Comparison of ENCODE assay signal across 18 cellular contexts in the genomic region with DNA sequence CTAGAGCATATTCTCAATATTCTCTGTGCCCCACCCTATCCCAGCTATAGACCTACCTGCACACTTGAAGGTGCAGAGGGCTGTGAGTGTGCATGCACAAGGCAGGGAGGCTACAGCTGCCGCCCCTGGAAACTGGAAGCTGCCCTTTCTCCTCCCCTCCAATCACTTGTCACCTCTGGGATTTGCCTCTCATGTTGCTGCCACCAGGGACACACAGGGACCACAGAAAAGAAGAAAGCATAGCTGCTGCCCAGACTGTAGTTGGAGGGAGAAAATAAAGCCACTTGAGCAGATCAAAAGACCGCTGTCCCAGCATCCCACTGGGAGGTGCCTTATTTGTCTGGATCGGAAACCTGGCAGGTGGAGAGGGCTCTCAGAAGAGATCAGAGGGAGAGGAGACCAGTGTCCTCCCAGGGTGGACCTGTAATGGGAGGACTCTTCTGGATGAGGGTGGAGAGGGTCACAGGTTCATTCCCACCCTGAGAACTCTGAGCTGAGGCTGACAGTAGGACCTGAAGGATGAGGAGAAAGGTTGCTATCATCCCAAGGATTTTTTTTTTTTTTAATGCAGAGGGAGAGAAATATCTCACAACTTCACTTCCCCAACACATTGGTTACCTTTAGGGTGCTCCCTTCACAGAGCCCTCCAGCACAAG. TPM values are rescaled to one million over a fixed set of nuclear protein-coding genes. Genes with fewer than 3 reads are reported as not detected.
DNase-seq lines count a peak whose midpoint lies in the region; ATAC-seq and TF ChIP-seq lines count a peak whose summit lies in the region.
"Had no signal": no experiment of that assay in that cellular context is flagged by ENCODE, and none has a peak within 500 bp of the region (broad histone marks: within the 10 kb centered on the region; RNA-seq: fewer than 3 reads in every experiment).

No MANE protein-coding gene starts in this region.

- CTCF ChIA-PET in HEK293 (lab: Yijun Ruan, JAX), result interaction anchor here (0.6 kb wide), 1 partner anchor 10 kb away, joined by 4 read pairs; no protein-coding TSS in a partner anchor

- no peak overlapping the region for H3K27ac ChIP-seq in HEK293 (ENCODE audit: extremely low read depth, low read depth, low read length)
- H3K27ac ChIP-seq: gastrocnemius medialis, left lung, SJCRH30 had no signal

- POLR2A ChIA-PET in HEK293 (lab: Yijun Ruan, JAX), result interaction anchor here (0.6 to 1.2 kb wide), 2 partner anchors 23 to 30 kb away, joined by 5 to 6 read pairs; no protein-coding TSS in a partner anchor

- no peaks in the 10 kb centered on the region for H3K9me3 ChIP-seq in HEK293 (ENCODE audit: control insufficient read depth, insufficient read depth, low read depth, low read length)
- H3K9me3 ChIP-seq: gastrocnemius medialis, left lung, SJCRH30 had no signal

- no peak overlapping the region for H3K4me3 ChIP-seq in HEK293 (ENCODE audit: low read depth, low read length)
- H3K4me3 ChIP-seq: gastrocnemius medialis, left lung, SJCRH30 had no signal

- H3K4me1 ChIP-seq in HEK293 (ENCODE audit: control insufficient read depth, insufficient read depth, low read length), result no peaks in the 10 kb centered on the region
- H3K4me1 ChIP-seq: gastrocnemius medialis, left lung had no signal

- peak; percentile 34 for DNase-seq in NCI-H187 treated with DMSO at 0.1 percent for 48 hours (lab: John Stamatoyannopoulos, UW)
- DNase-seq in NCI-H187 (lab: John Stamatoyannopoulos, UW), result no peak
- peak; percentile 76 for DNase-seq in SW480 (ENCODE audit: low spot score)
- DNase-seq in myocyte (ENCODE audit: low read depth), result peak; percentile 49
- no peak for DNase-seq in NOMO-1 (lab: John Stamatoyannopoulos, UW; ENCODE audit: unreplicated experiment in 2 of 2)
- no peak for DNase-seq in KBM-7
- DNase-seq: activated CD4-positive, alpha-beta T cell treated with anti-CD3 and anti-CD28 coated beads, Interleukin-2, amount 50 U/mL, for 1 hour; activated naive CD4-positive, alpha-beta T cell treated with anti-CD3 and anti-CD28 coated beads, Interleukin-2, amount 10 ng/mL, durations not matched to agents 7 days and 5 days; CD8-positive, alpha-beta T cell; NCI-H446; SJCRH30; substantia nigra; T-helper 9 cell had no signal

- TF ChIP-seq CTCF in HEK293 (tag by site-specific recombination; IDR thresholded peaks at IDR 0.05), result 0 out of 2 replicates have a peak, but pooled peaks have one; percentile 11

- no peak for ATAC-seq in HG03097 (IDR thresholded peaks at IDR 0.05; ENCODE audit: low FRiP score, unreplicated experiment)
- ATAC-seq: CD8-positive, alpha-beta T cell; left lung; sciatic nerve had no signal

- peaks cover 16 to 37% of the 10 kb centered on the region in 2 experiments for H3K36me3 ChIP-seq in HEK293 (ENCODE audit: control insufficient read depth in 2 of 2, insufficient read depth in 1 of 2, low read length in 2 of 2)

- in situ Hi-C loops in KBM-7 (cut with MboI; ENCODE audit: low pct_unique_long_range_greater_than_20kb, low sequenced_read_pairs), result no loop called here

TF ChIP-seq in HEK293, 187 proteins besides CTCF, POLR2A, EP300 and RAD21:
- no peak for TF ChIP-seq EGR2 (tag by site-specific recombination; IDR thresholded peaks at IDR 0.05; ENCODE audit: low read depth)
- TF ChIP-seq ZNF585B (tag by site-specific recombination; IDR thresholded peaks at IDR 0.05), result no peak
- TF ChIP-seq ZNF335 (tag by site-specific recombination; conservative IDR thresholded peaks at IDR 0.05), result no peak
- TF ChIP-seq ZNF350 (tag by site-specific recombination; IDR thresholded peaks at IDR 0.05), result no peak
- TF ChIP-seq BCL6B (tag by site-specific recombination; IDR thresholded peaks at IDR 0.05), result no peak
- TF ChIP-seq ZNF621 (tag by site-specific recombination; IDR thresholded peaks at IDR 0.05), result no peak
- no peak for TF ChIP-seq ZNF302 (tag by site-specific recombination; IDR thresholded peaks at IDR 0.05; ENCODE audit: low read depth)
- no peak for TF ChIP-seq ZBTB20 (tag by site-specific recombination; IDR thresholded peaks at IDR 0.05)
- no peak for TF ChIP-seq ZNF555 (tag by site-specific recombination; conservative IDR thresholded peaks at IDR 0.05)
- TF ChIP-seq ZBTB17 (tag by site-specific recombination; IDR thresholded peaks at IDR 0.05), result no peak
- no peak for TF ChIP-seq YY1 (tag by site-specific recombination; IDR thresholded peaks at IDR 0.05)
- TF ChIP-seq ZBTB7A (tag by site-specific recombination; IDR thresholded peaks at IDR 0.05; ENCODE audit: low read depth), result no peak
- TF ChIP-seq ZNF571 (tag by site-specific recombination; IDR thresholded peaks at IDR 0.05), result no peak
- no peak for TF ChIP-seq ZNF354C (tag by site-specific recombination; IDR thresholded peaks at IDR 0.05; ENCODE audit: borderline replicate concordance, low read depth)
- no peak for TF ChIP-seq IKZF3 (tag by site-specific recombination; IDR thresholded peaks at IDR 0.05)
- TF ChIP-seq GFI1B (tag by site-specific recombination; IDR thresholded peaks at IDR 0.05), result no peak
TF ChIP-seq in HEK293: peak in this region for 0.

RNA-seq across cellular contexts. Expression of gene INPP5B, which starts 7.6 kb away (rescaled TPM):
- total RNA-seq in myocyte, result 15.7 and 16.8 TPM in 2 replicates
- 17.3 TPM for polyA plus RNA-seq in myocyte (2012)

RNA-seq across cellular contexts. Expression of gene SF3A3, which starts 35.4 kb away (rescaled TPM):
- 43.2 and 50.2 TPM in 2 replicates for total RNA-seq in myocyte
- 40.3 TPM for polyA plus RNA-seq in myocyte (2012)

RNA-seq across cellular contexts. Expression of gene FHL3, which starts 50.9 kb away (rescaled TPM):
- 42.2 and 70.1 TPM in 2 replicates for total RNA-seq in myocyte
- 73.2 TPM for polyA plus RNA-seq in myocyte (2012)

RNA-seq across cellular contexts. Expression of gene UTP11, which starts 58.1 kb away (rescaled TPM):
- 95.8 and 137 TPM in 2 replicates for total RNA-seq in myocyte
- polyA plus RNA-seq in myocyte (2012), result 25.9 TPM

Comparison
In these comparisons a context has a peak if more than half of its experiments do, and no peak if none do; other contexts are left out.
1. DNase-seq: peak in NCI-H187 treated with DMSO at 0.1 percent for 48 hours (single experiment), SW480 (single experiment) and myocyte (single experiment); none in NCI-H187 (0 of 2), NOMO-1 (0 of 2) and KBM-7 (single experiment).